Comparison of ENCODE assay signal across 35 cellular contexts in genomic region chr4:79107014-79107413, GRCh38.
"Had no signal": no experiment of that assay in that cellular context is flagged by ENCODE, and none has a peak within 500 bp of the region (broad histone marks: within the 10 kb centered on the region; RNA-seq: fewer than 3 reads in every experiment).

No MANE protein-coding gene starts in this region.

- H3K27ac ChIP-seq: KMS-11 had no signal

- DNase-seq: Karpas-422, Kasumi-1, KG1, MG63, MM.1S, MV-4-11, NCI-H1048, NCI-H1092, NCI-H1092 treated with DMSO at 0.1 percent for 48 hours, NCI-H1105, NCI-H1105 treated with DMSO at 0.1 percent for 48 hours, NCI-H1417, NCI-H1417 treated with DMSO at 0.1 percent for 48 hours, NCI-H1436, NCI-H1436 treated with DMSO at 0.1 percent for 48 hours, NCI-H146, NCI-H1694, NCI-H1694 treated with DMSO at 0.1 percent for 48 hours, NCI-H187, NCI-H187 treated with DMSO at 0.1 percent for 48 hours, NCI-H1930, NCI-H2029, NCI-H2029 treated with DMSO at 0.1 percent for 48 hours, NCI-H2081, NCI-H2081 treated with DMSO at 0.1 percent for 48 hours, NCI-H2107, NCI-H2171, NCI-H2171 treated with DMSO at 0.1 percent for 48 hours, NCI-H2227 treated with DMSO at 0.1 percent for 48 hours, NCI-H226, NCI-H345, NCI-H446, NCI-H446 treated with DMSO at 0.1 percent for 48 hours, NCI-H510A had no signal
